24 cellular contexts compared by ENCODE assay signal in the genomic region with DNA sequence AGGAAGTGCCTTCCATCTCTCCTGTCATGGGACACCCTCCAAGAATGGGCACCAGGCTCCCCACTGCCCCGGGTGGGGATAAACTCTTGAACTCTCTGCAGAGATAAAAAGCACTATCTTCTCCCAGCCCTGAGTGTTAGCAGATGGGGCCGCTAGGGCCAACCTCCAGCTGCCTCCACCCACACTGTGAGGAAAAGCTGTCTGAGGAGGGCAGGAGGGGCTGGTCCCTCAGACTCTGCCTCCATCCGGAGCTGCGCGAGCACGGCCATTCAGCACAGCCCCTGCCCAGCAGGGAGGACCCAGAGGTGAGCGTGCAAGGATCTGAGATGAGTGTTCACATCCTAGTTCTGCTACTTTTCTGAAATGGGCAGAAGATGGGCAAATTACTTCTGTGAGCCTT. TPM values are rescaled to one million over a fixed set of nuclear protein-coding genes. Genes with fewer than 3 reads are reported as not detected.
"Had no signal": no experiment of that assay in that cellular context is flagged by ENCODE, and none has a peak within 500 bp of the region (broad histone marks: within the 10 kb centered on the region; RNA-seq: fewer than 3 reads in every experiment).

No MANE protein-coding gene starts in this region.

- H3K4me2 ChIP-seq: neural progenitor cell had no signal

- H3K27me3 ChIP-seq: neural progenitor cell, right lobe of liver, transverse colon, vagina had no signal

- H3K36me3 ChIP-seq: neural progenitor cell, right lobe of liver, spleen, transverse colon, vagina had no signal

- H3K4me3 ChIP-seq: mucosa of descending colon, neural progenitor cell, psoas muscle, right lobe of liver, spleen, transverse colon, vagina had no signal

- H3K4me1 ChIP-seq: psoas muscle, right lobe of liver had no signal

- H3K27ac Mint-ChIP-seq: naive thymus-derived CD4-positive, alpha-beta T cell; neural progenitor cell; stimulated activated naive B cell treated with anti-CD40 and anti-IgM and Interleukin-4, amounts not matched to agents 10 μg/mL and 1 μg/mL and 100 μg/mL, for 72 hours had no signal

- H3K4me3 Mint-ChIP-seq: naive thymus-derived CD4-positive, alpha-beta T cell; neural progenitor cell; stimulated activated naive B cell treated with anti-CD40 and anti-IgM and Interleukin-4, amounts not matched to agents 10 μg/mL and 1 μg/mL and 100 μg/mL, for 72 hours had no signal

- H3K27ac ChIP-seq: neural progenitor cell, psoas muscle, right lobe of liver, transverse colon, vagina had no signal

- ATAC-seq: left lobe of liver; mucosa of descending colon; naive thymus-derived CD4-positive, alpha-beta T cell; psoas muscle; right lobe of liver; stimulated activated naive B cell treated with anti-CD40 and anti-IgM and Interleukin-4, amounts not matched to agents 10 μg/mL and 1 μg/mL and 100 μg/mL, for 72 hours had no signal

- DNase-seq: activated CD4-positive, CD25-positive, alpha-beta regulatory T cell treated with anti-CD3 and anti-CD28 coated beads, Interleukin-2, amount 50 U/mL, for 72 hours; activated CD8-positive, alpha-beta memory T cell treated with anti-CD3 and anti-CD28 coated beads for 24 hours; activated CD8-positive, alpha-beta memory T cell treated with anti-CD3 and anti-CD28 coated beads, Interleukin-2, amount 50 U/mL, for 48 hours; activated effector memory CD4-positive, alpha-beta T cell treated with anti-CD3 and anti-CD28 coated beads, Interleukin-2, amount 50 U/mL, for 16 hours; activated naive CD4-positive, alpha-beta T cell treated with anti-CD3 and anti-CD28 coated beads, Interleukin-2, amount 50 U/mL, for 16 hours; activated T-cell treated with anti-CD3 and anti-CD28 coated beads, Interleukin-2, amount 50 U/mL, for 48 hours; dermis blood vessel endothelial cell; effector memory CD4-positive, alpha-beta T cell; foreskin fibroblast; hypothalamus; mammary epithelial cell; mucosa of descending colon; naive thymus-derived CD4-positive, alpha-beta T cell; psoas muscle; right lobe of liver; spleen; stimulated activated naive B cell treated with anti-CD40 and anti-IgM and Interleukin-4, amounts not matched to agents 10 μg/mL and 1 μg/mL and 100 μg/mL, for 72 hours; T1000; transverse colon had no signal

- H3K9ac ChIP-seq: neural progenitor cell had no signal

- H3K9me3 ChIP-seq: mucosa of descending colon, psoas muscle, right lobe of liver, spleen, transverse colon, vagina had no signal

- H3K36me3 Mint-ChIP-seq: naive thymus-derived CD4-positive, alpha-beta T cell; neural progenitor cell; stimulated activated naive B cell treated with anti-CD40 and anti-IgM and Interleukin-4, amounts not matched to agents 10 μg/mL and 1 μg/mL and 100 μg/mL, for 72 hours had no signal

- H3K9me3 Mint-ChIP-seq: naive thymus-derived CD4-positive, alpha-beta T cell; neural progenitor cell; stimulated activated naive B cell treated with anti-CD40 and anti-IgM and Interleukin-4, amounts not matched to agents 10 μg/mL and 1 μg/mL and 100 μg/mL, for 72 hours had no signal

- H3K4me1 Mint-ChIP-seq: naive thymus-derived CD4-positive, alpha-beta T cell; stimulated activated naive B cell treated with anti-CD40 and anti-IgM and Interleukin-4, amounts not matched to agents 10 μg/mL and 1 μg/mL and 100 μg/mL, for 72 hours had no signal

RNA-seq across cellular contexts. Expression of a gene that starts 51.8 kb away (rescaled TPM):
- total RNA-seq: dermis blood vessel endothelial cell; naive thymus-derived CD4-positive, alpha-beta T cell; osteocyte; T-helper 1 cell treated with Interleukin-12 subunit alpha and Interleukin-12 subunit beta and Interleukin-4 antibody, amounts not matched to agents 30 ng/mL and 1 ng/mL, for 36 hours had no signal
- polyA plus RNA-seq: naive thymus-derived CD4-positive, alpha-beta T cell had no signal
